10 cellular contexts compared by ENCODE assay signal in the genomic region with DNA sequence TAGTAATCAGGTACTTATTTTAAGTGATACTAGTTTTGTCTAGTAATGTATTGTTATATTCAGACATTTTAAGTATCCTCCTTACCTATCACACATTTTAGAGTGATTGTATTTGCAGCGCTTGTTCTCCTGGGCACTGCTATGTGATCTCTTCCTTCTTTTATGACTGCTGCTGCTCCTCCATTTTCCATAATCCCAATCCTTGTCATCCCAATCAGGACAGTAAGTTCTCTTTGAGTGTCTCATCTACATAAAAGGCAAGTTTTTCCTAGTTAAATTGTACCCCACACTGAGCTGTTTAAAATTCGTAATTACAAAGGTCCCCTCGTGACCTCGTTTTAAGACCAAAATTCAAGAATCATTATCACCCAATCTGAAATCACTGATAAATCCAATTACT. TPM values are rescaled to one million over a fixed set of nuclear protein-coding genes. Genes with fewer than 3 reads are reported as not detected.
DNase-seq lines count a peak whose midpoint lies in the region; ATAC-seq and TF ChIP-seq lines count a peak whose summit lies in the region.
"Had no signal": no experiment of that assay in that cellular context is flagged by ENCODE, and none has a peak within 500 bp of the region (broad histone marks: within the 10 kb centered on the region; RNA-seq: fewer than 3 reads in every experiment).

No MANE protein-coding gene starts in this region.

- no peak for TF ChIP-seq POLR2A in vagina (IDR thresholded peaks at IDR 0.05)

- peaks cover 80% of the 10 kb centered on the region for H3K79me2 ChIP-seq in mammary epithelial cell (ENCODE audit: insufficient read depth, low read length)

- H3K36me3 ChIP-seq in right atrium auricular region: peaks cover 47% of the 10 kb centered on the region
- peaks cover 41% of the 10 kb centered on the region for H3K36me3 ChIP-seq in mammary epithelial cell (ENCODE audit: insufficient read depth, low read length)
- H3K36me3 ChIP-seq in vagina: peaks cover 0 to 37% of the 10 kb centered on the region in 2 donors

- H3K9ac ChIP-seq in mammary epithelial cell (ENCODE audit: insufficient read depth, low read length): peak overlapping the region; percentile 100

- WGBS in mammary epithelial cell (ENCODE audit: low coverage, missing lambda C conversion rate): 18% methylated on average over 4 of the region's 4 CpGs

- H3K27me3 ChIP-seq in right atrium auricular region (no peaks in the 10 kb centered on the region), mammary epithelial cell (ENCODE audit: insufficient read depth, low read length) (no peaks in the 10 kb centered on the region), mononuclear cell (ENCODE audit: insufficient read depth, low read length) (no peaks in the 10 kb centered on the region), vagina (no peaks in the 10 kb centered on the region)

- no peak for ATAC-seq in Right ventricle myocardium superior (ENCODE audit: poor library complexity)
- ATAC-seq in GM19023 (IDR thresholded peaks at IDR 0.05; ENCODE audit: unreplicated experiment): no peak
- ATAC-seq in HG02884 (IDR thresholded peaks at IDR 0.05; ENCODE audit: unreplicated experiment): no peak

- no peak for DNase-seq in right atrium auricular region (ENCODE audit: low spot score)
- no peak for DNase-seq in Right ventricle myocardium superior
- DNase-seq in mammary epithelial cell: peak; percentile 20
- DNase-seq in vagina (ENCODE audit: extremely low spot score in 2 of 2): no peak
- no peak for DNase-seq in cerebellar cortex (ENCODE audit: low spot score)
- DNase-seq: foreskin melanocyte; stimulated activated naive CD4-positive, alpha-beta T cell treated with Interleukin-2 at 50 U/mL for 16 hours had no signal

- peak overlapping the region; percentile 80 for H3K4me2 ChIP-seq in mammary epithelial cell (ENCODE audit: insufficient read depth, low read depth, low read length)

- intact Hi-C loops in Right ventricle myocardium superior (cut with DNase I) (no loop called here), mammary epithelial cell (cut with micrococcal nuclease) (loop anchor here (5.0 to 10.0 kb wide), 2 partner anchors 94 to 287 kb away; no protein-coding TSS in a partner anchor), vagina (cut with DNase I) (loop anchor here (5.0 kb wide), 1 partner anchor 49 kb away; a partner anchor contains a TSS)

- CTCF ChIA-PET in mammary epithelial cell (lab: Charles Lee; ENCODE audit: low non-redundant PET): no interaction called here

- H2AFZ ChIP-seq in mammary epithelial cell (ENCODE audit: low read depth, low read length): no peak overlapping the region

- in situ Hi-C loops in mammary epithelial cell (cut with MboI; ENCODE audit: low sequenced_read_pairs in 2 of 2): no loop called here

- H3K27ac ChIP-seq in right atrium auricular region (peak overlapping the region; percentile 100), mammary epithelial cell (ENCODE audit: insufficient read depth, low read depth, low read length) (peak overlapping the region; percentile 99), vagina (peak overlapping the region; percentile 100)

- H3K9me3 ChIP-seq in right atrium auricular region (no peaks in the 10 kb centered on the region), mammary epithelial cell (replicated peaks; ENCODE audit: insufficient read depth, low read length) (no peaks in the 10 kb centered on the region), mononuclear cell (ENCODE audit: low read depth, low read length) (no peaks in the 10 kb centered on the region), vagina (no peaks in the 10 kb centered on the region)

- dilution Hi-C loops in mammary epithelial cell (cut with HindIII; ENCODE audit: low sequenced_read_pairs): no loop called here

- peaks cover 4 to 59% of the 10 kb centered on the region in 2 donors for H3K4me1 ChIP-seq in right atrium auricular region
- H3K4me1 ChIP-seq in mammary epithelial cell (ENCODE audit: insufficient read depth, low read length): peaks cover 20% of the 10 kb centered on the region
- peaks cover 46% of the 10 kb centered on the region for H3K4me1 ChIP-seq in mononuclear cell (ENCODE audit: insufficient read depth, low read length)
- H3K4me1 ChIP-seq in vagina: peaks cover 69% of the 10 kb centered on the region

- BruUV-seq in mammary epithelial cell (replicated peaks; lab: Mats Ljungman, UMichigan): no TSS peak

- H4K20me1 ChIP-seq in mammary epithelial cell (ENCODE audit: insufficient read depth, low read length): no peaks in the 10 kb centered on the region

- TF ChIP-seq CTCF in right atrium auricular region (IDR thresholded peaks at IDR 0.05) (no peak), mammary epithelial cell (conservative IDR thresholded peaks at IDR 0.05 in 1 of 2, IDR thresholded peaks at IDR 0.05 in 1 of 2; ENCODE audit: extremely low read depth in 1 of 2, insufficient read depth in 1 of 2, low read depth in 1 of 2, low read length in 2 of 2) (no peak), vagina (IDR thresholded peaks at IDR 0.05) (no peak)

- H3K4me3 ChIP-seq in right atrium auricular region (peak overlapping the region; percentile 96 to 99), mammary epithelial cell (replicated peaks in 1 of 3; ENCODE audit: insufficient read depth in 1 of 3, low read depth in 2 of 3, low read length in 3 of 3) (peak overlapping the region; percentile 44 to 100 (median 82)), mononuclear cell (ENCODE audit: low read length) (peak overlapping the region; percentile 100), vagina (peak overlapping the region; percentile 60 to 100)

RNA-seq across cellular contexts. Expression of a gene that starts 2.8 kb away (rescaled TPM):
- total RNA-seq in right atrium auricular region (10 to 100 TPM; 41.7 to 62.5 TPM), Right ventricle myocardium superior (44.1 TPM), mammary epithelial cell (10 to 100 TPM; 55.0 to 55.2 TPM), mononuclear cell (635 TPM), vagina (184 TPM)
- 25.9 TPM for polyA plus RNA-seq in mammary epithelial cell
- polyA minus RNA-seq in mammary epithelial cell: 23.2 TPM

RNA-seq across cellular contexts. Expression of a gene that starts 27.3 kb away (rescaled TPM):
- 10 to 100 TPM in 1 of 2 donors, 1 to 10 TPM in 1; 6.1 to 22.9 TPM for total RNA-seq in right atrium auricular region
- 27.9 TPM for total RNA-seq in Right ventricle myocardium superior
- 10 to 100 TPM; 18.5 to 45.1 TPM for total RNA-seq in mammary epithelial cell
- polyA plus RNA-seq in mammary epithelial cell: 23.0 TPM
- polyA minus RNA-seq in mammary epithelial cell: 20.4 TPM
- 25.9 TPM for total RNA-seq in mononuclear cell
- 16.2 TPM for total RNA-seq in vagina

RNA-seq across cellular contexts. Expression of a gene that starts 27.6 kb away (rescaled TPM):
- 10 to 100 TPM; 16.1 to 16.6 TPM for total RNA-seq in right atrium auricular region
- total RNA-seq in Right ventricle myocardium superior: 15.3 TPM
- 10 to 100 TPM; 18.0 to 23.2 TPM for total RNA-seq in mammary epithelial cell
- polyA plus RNA-seq in mammary epithelial cell: 42.9 TPM
- polyA minus RNA-seq in mammary epithelial cell: 34.2 TPM
- total RNA-seq in mononuclear cell: 8.5 TPM
- total RNA-seq in vagina: 18.7 TPM

RNA-seq across cellular contexts. Expression of a gene that starts 49.9 kb away (rescaled TPM):
- total RNA-seq in right atrium auricular region (100 to 1,000 TPM in 1 of 2 donors, 10 to 100 TPM in 1; 58.0 to 131 TPM), Right ventricle myocardium superior (72.2 TPM), mammary epithelial cell (100 to 1,000 TPM; 350 to 501 TPM), mononuclear cell (559 TPM), vagina (128 TPM)
- 288 TPM for polyA plus RNA-seq in mammary epithelial cell
- polyA minus RNA-seq in mammary epithelial cell: 855 TPM
